ENCODE assay signal across 1 cellular context in the genomic region with DNA sequence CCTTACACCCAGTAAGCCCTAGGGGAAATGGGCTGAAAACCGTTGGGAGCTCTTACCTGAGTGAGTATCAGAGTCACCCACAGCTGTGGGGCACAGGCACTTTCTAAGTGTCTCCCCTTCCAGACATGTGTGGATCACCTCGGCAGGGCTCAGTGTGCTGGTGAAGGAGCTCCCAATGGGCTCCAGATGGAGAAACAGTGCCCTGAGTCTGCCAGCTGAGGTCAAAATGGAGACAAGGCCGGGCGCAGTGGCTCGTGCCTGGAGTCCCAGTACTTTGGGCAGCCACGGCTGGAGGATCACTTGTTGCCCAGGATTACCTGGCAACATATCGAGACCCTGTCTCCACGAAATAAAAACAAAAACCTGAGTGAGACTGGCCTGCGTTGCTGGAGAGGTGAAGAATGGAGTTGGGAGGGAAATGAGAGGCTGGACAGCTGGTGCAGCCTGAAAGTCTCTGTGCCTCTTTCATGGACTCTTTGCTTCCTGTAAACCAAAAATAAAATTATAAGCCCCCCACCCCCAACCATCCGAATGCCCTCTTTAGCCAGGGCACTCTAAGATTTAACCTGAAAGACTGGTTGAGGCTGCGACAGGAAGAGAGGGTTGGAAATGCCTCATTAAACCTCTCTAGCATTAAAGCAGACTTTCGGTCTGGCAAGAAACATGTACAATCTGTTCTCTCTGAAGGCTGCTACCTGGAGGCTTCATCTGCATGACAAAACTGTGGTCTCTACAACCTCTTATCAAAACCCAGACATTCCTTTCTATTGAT.
TF ChIP-seq lines count a peak whose summit lies in the region.

No MANE protein-coding gene starts in this region.

TF ChIP-seq in WTC11, 78 proteins besides CTCF, POLR2A, EP300 and RAD21 (continued from another document):
- TF ChIP-seq, protein P1, sequence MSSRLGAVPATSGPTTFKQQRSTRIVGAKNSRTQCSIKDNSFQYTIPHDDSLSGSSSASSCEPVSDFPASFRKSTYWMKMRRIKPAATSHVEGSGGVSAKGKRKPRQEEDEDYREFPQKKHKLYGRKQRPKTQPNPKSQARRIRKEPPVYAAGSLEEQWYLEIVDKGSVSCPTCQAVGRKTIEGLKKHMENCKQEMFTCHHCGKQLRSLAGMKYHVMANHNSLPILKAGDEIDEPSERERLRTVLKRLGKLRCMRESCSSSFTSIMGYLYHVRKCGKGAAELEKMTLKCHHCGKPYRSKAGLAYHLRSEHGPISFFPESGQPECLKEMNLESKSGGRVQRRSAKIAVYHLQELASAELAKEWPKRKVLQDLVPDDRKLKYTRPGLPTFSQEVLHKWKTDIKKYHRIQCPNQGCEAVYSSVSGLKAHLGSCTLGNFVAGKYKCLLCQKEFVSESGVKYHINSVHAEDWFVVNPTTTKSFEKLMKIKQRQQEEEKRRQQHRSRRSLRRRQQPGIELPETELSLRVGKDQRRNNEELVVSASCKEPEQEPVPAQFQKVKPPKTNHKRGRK (CRISPR knock-in tag; IDR thresholded peaks at IDR 0.05; ENCODE audit: borderline replicate concordance), result no peak
- TF ChIP-seq, protein P2, sequence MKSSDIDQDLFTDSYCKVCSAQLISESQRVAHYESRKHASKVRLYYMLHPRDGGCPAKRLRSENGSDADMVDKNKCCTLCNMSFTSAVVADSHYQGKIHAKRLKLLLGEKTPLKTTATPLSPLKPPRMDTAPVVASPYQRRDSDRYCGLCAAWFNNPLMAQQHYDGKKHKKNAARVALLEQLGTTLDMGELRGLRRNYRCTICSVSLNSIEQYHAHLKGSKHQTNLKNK (CRISPR knock-in tag; IDR thresholded peaks at IDR 0.05), result no peak
- TF ChIP-seq RELA (CRISPR knock-in tag; IDR thresholded peaks at IDR 0.05; ENCODE audit: borderline replicate concordance) (no peak), ZNF423 (CRISPR knock-in tag; IDR thresholded peaks at IDR 0.05) (no peak), MXD4 (CRISPR knock-in tag; IDR thresholded peaks at IDR 0.05; ENCODE audit: borderline replicate concordance) (no peak), GTF2I (CRISPR knock-in tag; conservative IDR thresholded peaks at IDR 0.05) (no peak), GRHL2 (CRISPR knock-in tag; IDR thresholded peaks at IDR 0.05; ENCODE audit: insufficient replicate concordance, severe bottlenecking) (no peak), TEAD1 (CRISPR knock-in tag; IDR thresholded peaks at IDR 0.05) (no peak)
- TF ChIP-seq, protein P3, sequence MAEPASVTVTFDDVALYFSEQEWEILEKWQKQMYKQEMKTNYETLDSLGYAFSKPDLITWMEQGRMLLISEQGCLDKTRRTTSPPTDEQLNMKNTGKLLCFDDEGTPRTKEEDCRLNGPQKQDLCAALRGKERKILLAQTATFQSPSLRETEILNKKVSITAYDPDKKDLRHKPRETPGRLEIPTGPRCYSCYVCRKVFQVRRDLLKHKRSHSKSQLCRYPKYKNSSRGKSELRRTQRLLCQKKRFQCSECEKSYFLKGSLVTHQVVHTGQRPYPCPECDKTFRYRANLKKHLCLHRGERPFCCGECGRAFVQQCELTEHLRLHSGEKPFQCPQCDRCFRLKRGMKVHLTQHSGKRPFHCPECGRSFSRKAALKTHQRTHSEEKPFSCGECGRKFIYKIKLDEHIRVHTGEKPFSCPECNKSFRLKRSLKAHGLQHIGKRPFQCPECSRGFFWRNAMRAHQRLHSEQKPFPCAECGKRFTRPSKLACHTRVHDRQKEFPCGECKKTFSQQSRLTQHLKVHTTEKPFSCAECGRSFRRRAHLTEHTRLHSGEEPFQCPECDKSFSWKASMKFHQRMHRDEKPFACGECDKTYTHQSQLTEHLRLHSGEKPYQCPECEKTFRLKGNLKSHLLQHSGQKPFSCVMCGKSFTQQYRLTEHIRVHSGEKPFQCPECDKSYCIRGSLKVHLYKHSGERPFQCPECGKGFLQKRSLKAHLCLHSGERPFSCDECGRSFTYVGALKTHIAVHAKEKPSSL (CRISPR knock-in tag; conservative IDR thresholded peaks at IDR 0.05), result no peak
